Comparison of ENCODE assay signal across 8 cellular contexts in genomic region chr2:6877402-6878305, GRCh38. TPM values are rescaled to one million over a fixed set of nuclear protein-coding genes. Genes with fewer than 3 reads are reported as not detected.
DNase-seq lines count a peak whose midpoint lies in the region; ATAC-seq, FAIRE-seq and TF ChIP-seq lines count a peak whose summit lies in the region.

A gene with protein sequence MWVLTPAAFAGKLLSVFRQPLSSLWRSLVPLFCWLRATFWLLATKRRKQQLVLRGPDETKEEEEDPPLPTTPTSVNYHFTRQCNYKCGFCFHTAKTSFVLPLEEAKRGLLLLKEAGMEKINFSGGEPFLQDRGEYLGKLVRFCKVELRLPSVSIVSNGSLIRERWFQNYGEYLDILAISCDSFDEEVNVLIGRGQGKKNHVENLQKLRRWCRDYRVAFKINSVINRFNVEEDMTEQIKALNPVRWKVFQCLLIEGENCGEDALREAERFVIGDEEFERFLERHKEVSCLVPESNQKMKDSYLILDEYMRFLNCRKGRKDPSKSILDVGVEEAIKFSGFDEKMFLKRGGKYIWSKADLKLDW (plus strand): TSS chr2:6877777. CDS start chr2:6877801, 24 bp downstream.

- no peaks in the 10 kb centered on the region for H3K4me1 ChIP-seq in OCI-LY7 (ENCODE audit: insufficient read depth, low read length, poor library complexity, severe bottlenecking)
- H3K4me1 ChIP-seq in GM12878 (ENCODE audit: control insufficient read depth, insufficient read depth, low read length), result peaks cover 13% of the 10 kb centered on the region
- H3K4me1 ChIP-seq in right lobe of liver, result peaks cover 0 to 11% (median 2%) of the 10 kb centered on the region in 4 donors
- peaks cover 0 to 14% (median 1%) of the 10 kb centered on the region in 4 donors for H3K4me1 ChIP-seq in transverse colon

- in situ Hi-C loops in GM12878 (cut with MboI) (no loop called here), transverse colon (cut with MboI; ENCODE audit: low pct_ligation_motif_present in 1 of 4, low pct_unique_long_range_greater_than_20kb in 1 of 4, low sequenced_read_pairs in 3 of 4) (no loop called here)

- RAD21 ChIA-PET in GM12878 (lab: Charles Lee; ENCODE audit: unreplicated experiment), result interaction anchor here (0.9 to 1.6 kb wide), 4 partner anchors 12 to 39 kb away, joined by 3 to 6 read pairs (median 5); partner anchors contain the start of gene CMPK2

- CTCF ChIA-PET in CD4-positive, alpha-beta T cell (lab: Charles Lee), result interaction anchor here (1.4 to 5.1 kb wide), 2 partner anchors 11 to 16 kb away, joined by 4 to 38 read pairs; partner anchors contain the start of gene CMPK2
- CTCF ChIA-PET in OCI-LY7 (lab: Charles Lee; ENCODE audit: unreplicated experiment), result interaction anchor here (0.9 kb wide), 1 partner anchor 20 kb away, joined by 3 read pairs; no protein-coding TSS in a partner anchor
- CTCF ChIA-PET in GM12878 (lab: Yijun Ruan, JAX), result interaction anchor here (0.7 to 4.4 kb wide), 10 partner anchors 9 to 1150 kb away, joined by 3 to 31 read pairs (median 6); partner anchors contain the start of gene CMPK2

- H4K20me1 ChIP-seq in OCI-LY7 (ENCODE audit: insufficient read depth, low read length) (no peaks in the 10 kb centered on the region), GM12878 (ENCODE audit: control insufficient read depth, insufficient read depth) (no peaks in the 10 kb centered on the region)

- BruUV-seq in OCI-LY7 (replicated peaks; lab: Mats Ljungman, UMichigan) (no TSS peak), GM12878 (replicated peaks; lab: Mats Ljungman, UMichigan) (no TSS peak)

- no peaks in the 10 kb centered on the region for H3K27me3 ChIP-seq in CD4-positive, alpha-beta T cell (ENCODE audit: control insufficient read depth, insufficient read depth, low read length)
- H3K27me3 ChIP-seq in GM12878 (replicated peaks in 1 of 2; ENCODE audit: control insufficient read depth in 2 of 2, insufficient read depth in 2 of 2, low read length in 1 of 2) (peaks cover 0 to 2% of the 10 kb centered on the region in 2 experiments; a peak in 1 of 4 replicates), right lobe of liver (no peaks in the 10 kb centered on the region), transverse colon (no peaks in the 10 kb centered on the region)

- H3K9ac ChIP-seq in GM12878 (ENCODE audit: control insufficient read depth, insufficient read depth, low read length), result peak within 1 kb of the TSS; percentile 46; the same call in 1 of the 2 replicates

- WGBS in GM12878 (ENCODE audit: insufficient coverage, insufficient replicate concordance, low lambda C conversion rate, missing lambda C conversion rate), result 32% methylated on average over 10 of the region's 10 CpGs
- 24% methylated on average over 6 of the region's 10 CpGs for WGBS in right lobe of liver (ENCODE audit: insufficient coverage, low coverage, low lambda C conversion rate, missing lambda C conversion rate)
- 0 to 29% methylated on average over 1 to 10 of the region's 10 CpGs for WGBS in transverse colon (ENCODE audit: low coverage in 1 of 2), 2 donors

- H3K4me1 Mint-ChIP-seq in CD4-positive, alpha-beta T cell (ENCODE audit: low read depth), result peaks cover 78% of the 10 kb centered on the region

- peak within 1 kb of the TSS; percentile 90 for H3K4me3 Mint-ChIP-seq in CD4-positive, alpha-beta T cell

- TF ChIP-seq EP300 in GM12878 (IDR thresholded peaks at IDR 0.05; ENCODE audit: borderline replicate concordance in 1 of 2, control insufficient read depth in 1 of 2, low read depth in 2 of 2, low read length in 2 of 2) (no peak), transverse colon (IDR thresholded peaks at IDR 0.05; ENCODE audit: low read depth) (no peak)

- peaks cover 4% of the 10 kb centered on the region for H3K9me3 Mint-ChIP-seq in CD4-positive, alpha-beta T cell

- H3K79me2 ChIP-seq in OCI-LY7 (ENCODE audit: insufficient read depth, low read depth, low read length) (no peaks in the 10 kb centered on the region), GM12878 (ENCODE audit: control insufficient read depth, insufficient read depth, low read length) (no peaks in the 10 kb centered on the region; the same call in 1 of the 2 replicates)

- ATAC-seq in CD4-positive, alpha-beta T cell (ENCODE audit: poor library complexity), result peak; percentile 82
- ATAC-seq in GM19043 (IDR thresholded peaks at IDR 0.05; ENCODE audit: low read depth, unreplicated experiment) (peak; percentile 65), HG03378 (IDR thresholded peaks at IDR 0.05; ENCODE audit: unreplicated experiment) (peak; percentile 86), GM12878 (peak; percentile 84), right lobe of liver (peak; percentile 94 to 95 (median 95))

- H3K36me3 ChIP-seq in OCI-LY7 (ENCODE audit: insufficient read depth, low read length) (no peaks in the 10 kb centered on the region), GM12878 (ENCODE audit: control insufficient read depth in 2 of 2, insufficient read depth in 2 of 2, low read length in 1 of 2) (no peaks in the 10 kb centered on the region), right lobe of liver (no peaks in the 10 kb centered on the region), transverse colon (no peaks in the 10 kb centered on the region)

- H3K9me3 ChIP-seq in CD4-positive, alpha-beta T cell (ENCODE audit: control insufficient read depth, low read length), result no peaks in the 10 kb centered on the region
- H3K9me3 ChIP-seq in OCI-LY7 (ENCODE audit: low read length) (peaks cover 11% of the 10 kb centered on the region), GM12878 (replicated peaks; ENCODE audit: control insufficient read depth, insufficient read depth, low read length) (0 out of 3 replicates have a peak, but pooled peaks cover 2% of the 10 kb centered on the region), right lobe of liver (no peaks in the 10 kb centered on the region), transverse colon (no peaks in the 10 kb centered on the region)

- no peak for TF ChIP-seq CTCF in CD4-positive, alpha-beta T cell (IDR thresholded peaks at IDR 0.05)
- TF ChIP-seq CTCF in OCI-LY7 (conservative IDR thresholded peaks at IDR 0.05; ENCODE audit: low read length) (no peak), GM12878 (IDR thresholded peaks at IDR 0.05 in 2 of 3, conservative IDR thresholded peaks at IDR 0.05 in 1 of 3; ENCODE audit: control insufficient read depth in 2 of 3, extremely low read depth in 1 of 3, insufficient read depth in 1 of 3, low read depth in 3 of 3, low read length in 3 of 3) (no peak), right lobe of liver (IDR thresholded peaks at IDR 0.05) (no peak), transverse colon (IDR thresholded peaks at IDR 0.05) (no peak)

- peak in 5 of 10 experiments; percentile 8 to 75 (median 25) for DNase-seq in CD4-positive, alpha-beta T cell
- DNase-seq in OCI-LY7 (ENCODE audit: low spot score) (no peak), GM12878 (ENCODE audit: low read depth, low spot score) (peak; percentile 15), right lobe of liver (peak in 1 of 3 donors; percentile 53), transverse colon (peak; percentile 22), iPS-NIHi7 (ENCODE audit: extremely low spot score) (no peak)

- FAIRE-seq in GM12878 (lab: Jason Lieb, UNC), result peak; percentile 56

- H2AFZ ChIP-seq in OCI-LY7 (ENCODE audit: low read length) (no peak within 1 kb of the TSS; the same call in 1 of the 2 replicates), GM12878 (ENCODE audit: control insufficient read depth, low read depth, low read length) (peak within 1 kb of the TSS; percentile 52)

- SMC1A ChIA-PET in GM12878 (lab: Charles Lee; ENCODE audit: uncharacterized antibody, unreplicated experiment), result interaction anchor here (1.0 to 3.1 kb wide), 7 partner anchors 10 to 177 kb away, joined by 3 to 25 read pairs (median 4); partner anchors contain the start of gene CMPK2

- H3K36me3 Mint-ChIP-seq in CD4-positive, alpha-beta T cell (ENCODE audit: low read depth), result peaks cover 5% of the 10 kb centered on the region

- H3K4me3 ChIP-seq in OCI-LY7 (ENCODE audit: low read depth, low read length, poor library complexity, severe bottlenecking) (peak within 1 kb of the TSS; percentile 39), GM12878 (peak within 1 kb of the TSS; percentile 39; the same call in 1 of the 2 replicates), right lobe of liver (peak within 1 kb of the TSS; percentile 37 to 54 (median 42)), transverse colon (peak within 1 kb of the TSS; percentile 24 to 54 (median 34))

- POLR2A ChIA-PET in CD4-positive, alpha-beta T cell (lab: Charles Lee), result interaction anchor here (0.7 to 5.5 kb wide), 15 partner anchors 8 to 1804 kb away, joined by 3 to 132 read pairs (median 4); partner anchors contain the start of genes CMPK2 and ID2
- POLR2A ChIA-PET in OCI-LY7 (lab: Charles Lee) (interaction anchor here (1.1 to 1.4 kb wide), 3 partner anchors 9 to 19 kb away, joined by 3 to 6 read pairs (median 3); no protein-coding TSS in a partner anchor), GM12878 (lab: Charles Lee) (interaction anchor here (0.8 to 1.4 kb wide), 3 partner anchors 10 to 137 kb away, joined by 3 to 6 read pairs (median 4); partner anchors contain the start of gene CMPK2)

- H3K4me2 ChIP-seq in OCI-LY7 (ENCODE audit: low read length) (peak within 1 kb of the TSS; percentile 61), GM12878 (ENCODE audit: control insufficient read depth, insufficient read depth) (peak within 1 kb of the TSS; percentile 88)

- H3K27ac ChIP-seq in CD4-positive, alpha-beta T cell (ENCODE audit: low read depth, low read length), result peak within 1 kb of the TSS; percentile 31
- no peak within 1 kb of the TSS for H3K27ac ChIP-seq in OCI-LY7 (ENCODE audit: low read depth, low read length, poor library complexity, severe bottlenecking)
- no peak within 1 kb of the TSS for H3K27ac ChIP-seq in GM12878 (ENCODE audit: control insufficient read depth, insufficient read depth)
- H3K27ac ChIP-seq in right lobe of liver, result peak within 1 kb of the TSS; percentile 50 to 63 (median 63)
- peak within 1 kb of the TSS; percentile 47 to 71 (median 61) for H3K27ac ChIP-seq in transverse colon

- intact Hi-C loops in CD4-positive, alpha-beta T cell (cut with DNase I, micrococcal nuclease), result loop anchor here in 1 of 2 experiments (1.0 to 5.0 kb wide), 2 partner anchors 11 to 35 kb away; no protein-coding TSS in a partner anchor
- intact Hi-C loops in OCI-LY7 (cut with micrococcal nuclease; ENCODE audit: unreplicated experiment) (no loop called here), GM12878 (cut with micrococcal nuclease; ENCODE audit: unreplicated experiment) (no loop called here), right lobe of liver (cut with DNase I) (no loop called here), transverse colon (cut with DNase I; ENCODE audit: low total_unique reads) (no loop called here)

- TF ChIP-seq POLR2A in GM12878 (IDR thresholded peaks at IDR 0.05; ENCODE audit: low read depth, low read length), result no peak
- TF ChIP-seq POLR2A in right lobe of liver (IDR thresholded peaks at IDR 0.05), result no peak
- TF ChIP-seq POLR2A in transverse colon (IDR thresholded peaks at IDR 0.05), result no peak

- TF ChIP-seq RAD21 in GM12878 (IDR thresholded peaks at IDR 0.05; ENCODE audit: insufficient read depth, low read depth, low read length), result no peak

- H3K27ac Mint-ChIP-seq in CD4-positive, alpha-beta T cell, result peak within 1 kb of the TSS; percentile 92

- H3K27me3 Mint-ChIP-seq in CD4-positive, alpha-beta T cell, result no peaks in the 10 kb centered on the region

- no peaks in the 10 kb centered on the region for H3K9me2 ChIP-seq in OCI-LY7 (ENCODE audit: insufficient read depth, low read length)

RNA-seq across cellular contexts. Expression of the gene that starts here (rescaled TPM):
- total RNA-seq in CD4-positive, alpha-beta T cell, result 1 to 10 TPM; 3.9 to 4.6 TPM
- not detected in 2 replicates for total RNA-seq in OCI-LY7 (2014; rRNA removed; shearing (Covaris generic))
- total RNA-seq in OCI-LY7 (2022) (not detected in 2 replicates), GM12878 (2014; rRNA removed) (0.54 and 0.73 TPM in 2 replicates), GM12878 (2014; rRNA removed; fragmentation: Illumina TruSeq; extraction: Trizol) (0.60 and 0.72 TPM in 2 replicates), GM12878 (2021) (0.87 and 1.2 TPM in 2 replicates), right lobe of liver (1 to 10 TPM in 4 of 6 experiments, under 1 TPM in 2; 0.37 to 2.7 (median 1.1) TPM), transverse colon (1 to 10 TPM in 3 of 4 donors, not detected in 1; 4.2 to 7.1 (median 5.4) TPM)
- 0.19 and 0.49 TPM in 2 replicates for total RNA-seq in GM12878 (2013; cell fraction: nucleolus; rRNA removed)
- 1.3 TPM for polyA plus RNA-seq in GM12878 (2011; ENCODE audit: low read depth)
- polyA plus RNA-seq in GM12878 (2011; rRNA removed) (0.75 and 0.76 TPM in 2 replicates), GM12878 (2014; fragmentation: Illumina TruSeq; extraction: Trizol) (0.74 and 0.90 TPM in 2 replicates), GM12878 (2014; fragmentation: Nextera tagmentation; extraction: Ambion mirVana) (under 1 TPM; 0.40 to 0.56 TPM), GM12878 (2014; rRNA removed) (0.67 and 1.1 TPM in 2 replicates), GM12878 (2016; fragmentation: Nextera tagmentation; extraction: Ambion mirVana) (under 1 TPM; 0.24 to 0.33 TPM)
- 0.27 TPM in 2 replicates for polyA plus RNA-seq in GM12878 (2011; cell fraction: cytosol; rRNA removed)
- polyA plus RNA-seq in GM12878 (2011; cell fraction: nucleus; rRNA removed), result 0.52 and 0.86 TPM in 2 replicates
- 0.88 and 1.7 TPM in 2 replicates for polyA plus RNA-seq in GM12878 (2012)
- polyA minus RNA-seq in GM12878 (2011; rRNA and poly(A)+ RNA removed), result 0.52 and 0.59 TPM in 2 replicates
- polyA minus RNA-seq in GM12878 (2011; cell fraction: cytosol; rRNA and poly(A)+ RNA removed), result not detected in 2 replicates
- polyA minus RNA-seq in GM12878 (2011; cell fraction: nucleus; rRNA and poly(A)+ RNA removed), result 0.97 and 1.4 TPM in 2 replicates

Comparison
In these comparisons a context has a peak if more than half of its experiments do, and no peak if none do; other contexts are left out.
1. DNase-seq: peak in GM12878 (single experiment) and transverse colon (single experiment); none in OCI-LY7 (single experiment) and iPS-NIHi7 (single experiment).
2. H3K27ac ChIP-seq: peak in CD4-positive, alpha-beta T cell (single experiment), right lobe of liver (3 of 3) and transverse colon (4 of 4); none in OCI-LY7 (single experiment) and GM12878 (single experiment).
3. Peak in every context shown above with its lines, with median percentiles within 50 percentile points of each other: ATAC-seq and H3K4me3 ChIP-seq.